16 cellular contexts compared by ENCODE assay signal in the genomic region with DNA sequence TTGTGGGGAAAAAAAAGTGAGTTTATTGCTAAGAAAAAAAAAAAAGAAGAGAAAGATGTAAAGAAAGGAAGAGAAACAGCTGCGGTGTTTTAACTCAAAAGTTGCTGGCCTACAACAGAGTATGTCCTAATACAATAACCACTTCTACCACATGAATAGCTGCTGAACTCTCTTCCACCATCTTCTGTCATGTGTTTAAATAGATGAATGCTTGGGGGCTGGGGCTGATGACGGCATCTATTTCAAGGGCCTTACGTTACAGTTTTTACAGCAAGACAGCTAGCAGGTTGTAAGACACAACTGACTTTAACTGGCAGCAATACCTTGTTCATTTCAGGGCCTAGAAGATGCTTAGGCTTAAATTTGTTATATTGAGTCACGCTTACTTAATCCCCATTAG.
"Had no signal": no experiment of that assay in that cellular context is flagged by ENCODE, and none has a peak within 500 bp of the region (broad histone marks: within the 10 kb centered on the region; RNA-seq: fewer than 3 reads in every experiment).

No MANE protein-coding gene starts in this region.

- H3K27ac Mint-ChIP-seq: activated CD4-positive, alpha-beta T cell treated with anti-CD3 and anti-CD28 coated beads, Interleukin-2, amount 10 ng/mL, durations not matched to agents 24 days and 14 days; activated CD8-positive, alpha-beta T cell treated with anti-CD3 and anti-CD28 coated beads for 36 hours; activated naive CD4-positive, alpha-beta T cell treated with anti-CD3 and anti-CD28 coated beads for 36 hours had no signal

- H3K27me3 ChIP-seq: esophagus muscularis mucosa, neutrophil, sigmoid colon, thyroid gland had no signal

- H3K9me3 Mint-ChIP-seq: activated CD4-positive, alpha-beta T cell treated with anti-CD3 and anti-CD28 coated beads, Interleukin-2, amount 10 ng/mL, durations not matched to agents 24 days and 14 days; activated CD8-positive, alpha-beta T cell treated with anti-CD3 and anti-CD28 coated beads for 36 hours; activated naive CD4-positive, alpha-beta T cell treated with anti-CD3 and anti-CD28 coated beads for 36 hours; brain; central memory CD8-positive, alpha-beta T cell had no signal

- H3K9me3 ChIP-seq: esophagus muscularis mucosa, lower lobe of right lung, neutrophil, sigmoid colon, thyroid gland had no signal

- H3K9ac ChIP-seq: parathyroid adenoma had no signal

- DNase-seq: activated CD4-positive, alpha-beta T cell treated with anti-CD3 and anti-CD28 coated beads, Interleukin-2, amount 10 ng/mL, durations not matched to agents 24 days and 14 days; activated CD8-positive, alpha-beta T cell treated with anti-CD3 and anti-CD28 coated beads for 36 hours; activated naive CD4-positive, alpha-beta T cell treated with anti-CD3 and anti-CD28 coated beads for 36 hours; activated T-cell treated with anti-CD3 and anti-CD28 coated beads, Interleukin-2, amount 50 U/mL, for 1 hour; cortex of kidney; effector CD4-positive, alpha-beta T cell; lower lobe of right lung; midbrain; sigmoid colon; stimulated activated naive CD4-positive, alpha-beta T cell; thyroid gland had no signal

- ATAC-seq: activated CD8-positive, alpha-beta T cell treated with anti-CD3 and anti-CD28 coated beads for 36 hours had no signal

- H3K4me3 ChIP-seq: esophagus muscularis mucosa, lower lobe of right lung, sigmoid colon, thyroid gland had no signal

- H3K27me3 Mint-ChIP-seq: activated CD4-positive, alpha-beta T cell treated with anti-CD3 and anti-CD28 coated beads, Interleukin-2, amount 10 ng/mL, durations not matched to agents 24 days and 14 days; activated CD8-positive, alpha-beta T cell treated with anti-CD3 and anti-CD28 coated beads for 36 hours; central memory CD8-positive, alpha-beta T cell had no signal

- H3K4me3 Mint-ChIP-seq: activated CD4-positive, alpha-beta T cell treated with anti-CD3 and anti-CD28 coated beads, Interleukin-2, amount 10 ng/mL, durations not matched to agents 24 days and 14 days; activated CD8-positive, alpha-beta T cell treated with anti-CD3 and anti-CD28 coated beads for 36 hours; activated naive CD4-positive, alpha-beta T cell treated with anti-CD3 and anti-CD28 coated beads for 36 hours; central memory CD8-positive, alpha-beta T cell had no signal

- H3K4me1 ChIP-seq: parathyroid adenoma, sigmoid colon had no signal

- H3K27ac ChIP-seq: esophagus muscularis mucosa, lower lobe of right lung, parathyroid adenoma, sigmoid colon, thyroid gland had no signal

- H3K4me1 Mint-ChIP-seq: central memory CD8-positive, alpha-beta T cell had no signal
